8 cellular contexts compared by ENCODE assay signal in genomic region chr6:119978274-119978889, GRCh38.
DNase-seq lines count a peak whose midpoint lies in the region; ATAC-seq, FAIRE-seq and TF ChIP-seq lines count a peak whose summit lies in the region.

No MANE protein-coding gene starts in this region.

- CTCF ChIA-PET in GM12878 (lab: Yijun Ruan, JAX), result interaction anchor here (0.5 to 5.4 kb wide), 18 partner anchors 13 to 853 kb away, joined by 3 to 50 read pairs (median 4); no protein-coding TSS in a partner anchor

- H3K27me3 Mint-ChIP-seq in nephron progenitor cell (ENCODE audit: low read depth, poor library complexity), result peaks cover 4% of the 10 kb centered on the region

- no peak overlapping the region for H3K4me2 ChIP-seq in GM12878 (ENCODE audit: control insufficient read depth, insufficient read depth)

- no peaks in the 10 kb centered on the region for H3K4me1 Mint-ChIP-seq in nephron progenitor cell

- no peaks in the 10 kb centered on the region for H3K36me3 Mint-ChIP-seq in nephron progenitor cell (ENCODE audit: low read depth)

- POLR2A ChIA-PET in GM12878 (lab: Charles Lee), result no interaction called here

- H3K27me3 ChIP-seq in heart left ventricle, result no peaks in the 10 kb centered on the region
- H3K27me3 ChIP-seq in GM12878 (replicated peaks in 1 of 2; ENCODE audit: control insufficient read depth in 2 of 2, insufficient read depth in 2 of 2, low read length in 1 of 2), result no peaks in the 10 kb centered on the region

- no peaks in the 10 kb centered on the region for H3K36me3 ChIP-seq in heart left ventricle
- H3K36me3 ChIP-seq in GM12878 (ENCODE audit: control insufficient read depth in 2 of 2, insufficient read depth in 2 of 2, low read length in 1 of 2), result no peaks in the 10 kb centered on the region

- WGBS in heart left ventricle, 4 donors, result 83 to 90% (median 87%) methylated on average over 2 of the region's 2 CpGs
- 23% methylated on average over 2 of the region's 2 CpGs for WGBS in GM12878 (ENCODE audit: insufficient coverage, insufficient replicate concordance, low lambda C conversion rate, missing lambda C conversion rate)

- BruUV-seq in GM12878 (replicated peaks; lab: Mats Ljungman, UMichigan), result no TSS peak

- H2AFZ ChIP-seq in GM12878 (ENCODE audit: control insufficient read depth, low read depth, low read length), result no peak overlapping the region

- no peak for TF ChIP-seq EP300 in GM12878 (IDR thresholded peaks at IDR 0.05; ENCODE audit: borderline replicate concordance in 1 of 2, control insufficient read depth in 1 of 2, low read depth in 2 of 2, low read length in 2 of 2)

- no peak overlapping the region for H3K27ac Mint-ChIP-seq in nephron progenitor cell

- H3K9me3 ChIP-seq in heart left ventricle, result no peaks in the 10 kb centered on the region
- no peaks in the 10 kb centered on the region for H3K9me3 ChIP-seq in GM12878 (replicated peaks; ENCODE audit: control insufficient read depth, insufficient read depth, low read length)

- FAIRE-seq in GM12878 (lab: Jason Lieb, UNC), result no peak

- no peak overlapping the region for H3K27ac ChIP-seq in heart left ventricle
- no peak overlapping the region for H3K27ac ChIP-seq in GM12878 (ENCODE audit: control insufficient read depth, insufficient read depth)

- in situ Hi-C loops in GM12878 (cut with MboI), result loop anchor here (10.0 kb wide), 2 partner anchors 634 to 824 kb away; partner anchors contain the start of gene MAN1A1

- H3K4me3 ChIP-seq in heart left ventricle (no peak overlapping the region), GM12878 (no peak overlapping the region)

- no peak for ATAC-seq in heart left ventricle
- no peak for ATAC-seq in left ventricle myocardium superior
- ATAC-seq in HG03460 (IDR thresholded peaks at IDR 0.05; ENCODE audit: unreplicated experiment), result peak; percentile 51
- ATAC-seq in GM12878, result peak; percentile 80

- no peaks in the 10 kb centered on the region for H3K4me1 ChIP-seq in heart left ventricle
- no peaks in the 10 kb centered on the region for H3K4me1 ChIP-seq in GM12878 (ENCODE audit: control insufficient read depth, insufficient read depth, low read length)

- TF ChIP-seq POLR2A in heart left ventricle (IDR thresholded peaks at IDR 0.05), result no peak
- no peak for TF ChIP-seq POLR2A in GM12878 (IDR thresholded peaks at IDR 0.05; ENCODE audit: low read depth, low read length)

- H3K79me2 ChIP-seq in GM12878 (ENCODE audit: control insufficient read depth, insufficient read depth, low read length), result no peaks in the 10 kb centered on the region

- no peak overlapping the region for H3K9ac ChIP-seq in GM12878 (ENCODE audit: control insufficient read depth, insufficient read depth, low read length)

- intact Hi-C loops in heart left ventricle (cut with DNase I) (loop anchor here in 2 of 10 donors (5.0 to 10.0 kb wide), 4 partner anchors 234 to 834 kb away; no protein-coding TSS in a partner anchor), left ventricle myocardium superior (cut with micrococcal nuclease) (no loop called here), GM12878 (cut with micrococcal nuclease; ENCODE audit: unreplicated experiment) (loop anchor here (1.0 to 5.0 kb wide), 3 partner anchors 236 to 830 kb away; no protein-coding TSS in a partner anchor)

- SMC1A ChIA-PET in GM12878 (lab: Charles Lee; ENCODE audit: uncharacterized antibody, unreplicated experiment), result interaction anchor here (0.6 to 1.9 kb wide), 10 partner anchors 99 to 849 kb away, joined by 3 to 7 read pairs (median 4); no protein-coding TSS in a partner anchor

- H4K20me1 ChIP-seq in GM12878 (ENCODE audit: control insufficient read depth, insufficient read depth), result no peaks in the 10 kb centered on the region

- TF ChIP-seq CTCF in heart left ventricle (IDR thresholded peaks at IDR 0.05) (peak in 11 of 12 donors; percentile 12 to 54 (median 34)), GM12878 (IDR thresholded peaks at IDR 0.05 in 2 of 3, conservative IDR thresholded peaks at IDR 0.05 in 1 of 3; ENCODE audit: control insufficient read depth in 2 of 3, extremely low read depth in 1 of 3, insufficient read depth in 1 of 3, low read depth in 3 of 3, low read length in 3 of 3) (peak; percentile 43 to 48 (median 48); a peak in 5 of 6 replicates), nephron progenitor cell (IDR thresholded peaks at IDR 0.05) (peak; percentile 62)

- DNase-seq in heart left ventricle (no peak), left ventricle myocardium superior (no peak), GM12878 (ENCODE audit: low read depth, low spot score) (no peak), nephron progenitor cell (no peak), Ammon's horn (ENCODE audit: low spot score) (no peak), mesenteric fat pad (ENCODE audit: low spot score) (no peak)
- DNase-seq in stimulated activated CD4-positive, alpha-beta T cell treated with anti-CD3 and anti-CD28 coated beads, Interleukin-1b, Interleukin-23, amount 100 ng/mL, for 48 hours, result no peak

- no peaks in the 10 kb centered on the region for H3K9me3 Mint-ChIP-seq in nephron progenitor cell

- RAD21 ChIA-PET in GM12878 (lab: Charles Lee; ENCODE audit: unreplicated experiment), result interaction anchor here (1.0 to 3.6 kb wide), 3 partner anchors 627 to 830 kb away, joined by 5 to 18 read pairs (median 12); no protein-coding TSS in a partner anchor

- TF ChIP-seq RAD21 in GM12878 (IDR thresholded peaks at IDR 0.05; ENCODE audit: insufficient read depth, low read depth, low read length), result peak; percentile 57

- H3K4me3 Mint-ChIP-seq in nephron progenitor cell, result no peak overlapping the region

TF ChIP-seq in GM12878, 131 proteins besides CTCF, POLR2A, EP300 and RAD21:
- peak; percentile 55; the same call in 1 of the 2 replicates for TF ChIP-seq SMC3 (IDR thresholded peaks at IDR 0.05; ENCODE audit: borderline replicate concordance, low read length)
- no peak for TF ChIP-seq BACH1 (IDR thresholded peaks at IDR 0.05; ENCODE audit: borderline replicate concordance)

Comparison
In these comparisons a context has a peak if more than half of its experiments do, and no peak if none do; other contexts are left out.
1. ATAC-seq: peak in HG03460 (single experiment) and GM12878 (single experiment); none in heart left ventricle (0 of 4) and left ventricle myocardium superior (single experiment).
2. Peak in every context shown above with its lines, with median percentiles within 50 percentile points of each other: CTCF ChIP-seq.